8 cellular contexts compared by ENCODE assay signal in the genomic region with DNA sequence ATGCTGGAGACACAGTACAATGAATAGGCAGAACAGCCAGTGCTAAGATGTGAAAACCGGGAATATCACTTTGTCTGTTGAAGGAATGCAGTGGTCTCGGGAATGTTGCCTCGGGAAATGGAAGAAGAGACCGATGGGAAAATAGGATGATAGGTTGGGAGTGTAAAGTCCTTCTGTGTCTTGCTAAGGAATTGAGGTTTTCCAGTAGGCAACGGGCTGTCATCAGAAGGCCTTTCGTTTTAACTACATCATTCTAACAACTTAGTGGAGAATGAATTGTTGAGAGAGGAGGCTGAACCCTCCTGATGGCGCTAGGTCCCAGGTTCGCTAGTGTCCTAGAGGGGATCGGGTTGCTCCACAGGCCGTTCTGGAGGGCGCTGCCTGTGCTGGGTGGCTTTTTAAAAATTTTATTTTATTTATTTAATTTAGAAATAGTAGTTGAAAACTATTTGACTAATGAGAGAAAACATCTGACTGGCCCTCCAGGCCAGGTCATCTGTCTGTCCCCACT. TPM values are rescaled to one million over a fixed set of nuclear protein-coding genes. Genes with fewer than 3 reads are reported as not detected.
DNase-seq lines count a peak whose midpoint lies in the region; ATAC-seq and TF ChIP-seq lines count a peak whose summit lies in the region.

No MANE protein-coding gene starts in this region.

- peak overlapping the region; percentile 91 for H3K27ac ChIP-seq in lower lobe of right lung
- peak overlapping the region; percentile 66 to 94 (median 90) for H3K27ac ChIP-seq in tibial nerve

- peaks cover 13% of the 10 kb centered on the region for H3K4me1 ChIP-seq in lower lobe of right lung
- H3K4me1 ChIP-seq in tibial nerve, result peaks cover 0 to 24% (median 2%) of the 10 kb centered on the region in 4 donors

- peaks cover 7% of the 10 kb centered on the region for H3K36me3 ChIP-seq in lower lobe of right lung
- peaks cover 0 to 15% (median 0%) of the 10 kb centered on the region in 3 donors for H3K36me3 ChIP-seq in tibial nerve

- ATAC-seq in lower lobe of right lung, result no peak

- TF ChIP-seq POLR2A in NB4 (IDR thresholded peaks at IDR 0.05; ENCODE audit: extremely low read depth, insufficient read length) (no peak), tibial nerve (IDR thresholded peaks at IDR 0.05) (no peak)

- no peak for TF ChIP-seq CTCF in NB4 (IDR thresholded peaks at IDR 0.05; ENCODE audit: low read depth, low read length)
- TF ChIP-seq CTCF in astrocyte of the spinal cord (IDR thresholded peaks at IDR 0.05; ENCODE audit: low read depth, low read length), result no peak
- no peak for TF ChIP-seq CTCF in lower lobe of right lung (IDR thresholded peaks at IDR 0.05)
- no peak for TF ChIP-seq CTCF in tibial nerve (IDR thresholded peaks at IDR 0.05)

- in situ Hi-C loops in astrocyte of the spinal cord (cut with HindIII; ENCODE audit: low sequenced_read_pairs), result no loop called here

- H3K27me3 ChIP-seq in lower lobe of right lung (ENCODE audit: low read depth) (no peaks in the 10 kb centered on the region), tibial nerve (no peaks in the 10 kb centered on the region)

- H3K9me3 ChIP-seq in lower lobe of right lung (no peaks in the 10 kb centered on the region), tibial nerve (no peaks in the 10 kb centered on the region)

- intact Hi-C loops in lower lobe of right lung (cut with DNase I), result no loop called here

- no peak for TF ChIP-seq EP300 in tibial nerve (IDR thresholded peaks at IDR 0.05)

- DNase-seq in NCI-H2107 treated with DMSO at 0.1 percent for 48 hours (lab: John Stamatoyannopoulos, UW; ENCODE audit: unreplicated experiment) (peak; percentile 19), NCI-H2107 (lab: John Stamatoyannopoulos, UW) (no peak), NB4 (ENCODE audit: low read depth) (no peak), astrocyte of the spinal cord (ENCODE audit: low read depth, low spot score) (no peak), lower lobe of right lung (no peak), tibial nerve (ENCODE audit: low spot score in 2 of 2) (no peak)
- DNase-seq in NK-92 treated with Interleukin-12 subunit alpha and Interleukin-12 subunit beta, amount 100 ng/mL, for 24 hours (lab: John Stamatoyannopoulos, UW), result no peak
- no peak for DNase-seq in effector CD8-positive, alpha-beta T cell (lab: John Stamatoyannopoulos, UW)

- 6 to 43% methylated on average over 11 of the region's 11 CpGs for WGBS in tibial nerve, 2 donors

- H3K4me3 ChIP-seq in NB4 (ENCODE audit: low read depth, low read length) (peak overlapping the region; percentile 97), astrocyte of the spinal cord (ENCODE audit: low read depth, low read length) (peak overlapping the region; percentile 81), lower lobe of right lung (peak overlapping the region; percentile 69), tibial nerve (peak overlapping the region; percentile 36 to 78 (median 58))

RNA-seq across cellular contexts. Expression of a gene that starts 0.7 kb away (rescaled TPM):
- total RNA-seq in lower lobe of right lung (32.2 TPM), tibial nerve (10 to 100 TPM; 23.9 to 35.4 (median 29.6) TPM)

RNA-seq across cellular contexts. Expression of a gene that starts 47.3 kb away (rescaled TPM):
- total RNA-seq in lower lobe of right lung (0.95 TPM), tibial nerve (1 to 10 TPM in 1 of 4 donors, under 1 TPM in 3; 0.22 to 1.8 (median 0.87) TPM)
